ENCODE assay signal across 26 cellular contexts in the genomic region with DNA sequence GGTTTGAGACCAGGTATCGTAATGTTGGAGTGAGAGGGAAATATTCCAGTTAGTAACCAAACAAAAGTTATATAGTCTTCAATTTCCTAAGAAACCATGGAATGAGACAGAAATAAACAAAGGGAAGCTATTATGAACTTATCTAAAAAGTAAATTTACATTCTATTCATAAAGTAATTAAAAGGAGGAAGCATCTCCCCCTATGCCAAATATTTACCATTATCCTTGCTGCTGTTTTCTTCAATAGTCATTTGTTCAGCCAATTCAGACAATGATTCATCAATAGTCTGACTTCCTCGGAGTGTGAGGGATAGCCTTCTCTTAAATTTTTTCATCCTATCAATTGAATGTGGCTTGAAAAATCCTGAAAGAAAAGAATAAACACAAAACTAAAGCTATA.
"Had no signal": no experiment of that assay in that cellular context is flagged by ENCODE, and none has a peak within 500 bp of the region (broad histone marks: within the 10 kb centered on the region; RNA-seq: fewer than 3 reads in every experiment).

No MANE protein-coding gene starts in this region.

- DNase-seq: activated B cell treated with CpG ODN at 0.5 μM for 24 hours; activated CD4-positive, alpha-beta T cell treated with anti-CD3 and anti-CD28 coated beads, Interleukin-2, amount 50 U/mL, for 1 hour; activated CD8-positive, alpha-beta T cell treated with anti-CD3 and anti-CD28 coated beads for 36 hours; activated gamma-delta T cell treated with Interleukin-2 at 50 U/mL for 16 hours; activated naive CD4-positive, alpha-beta T cell treated with anti-CD3 and anti-CD28 coated beads, Interleukin-2, amount 50 U/mL, for 16 hours; activated T-cell treated with anti-CD3 and anti-CD28 coated beads, Interleukin-2, amount 50 U/mL, for 4 hours; anterior cingulate cortex; cerebellar nuclear complex; endodermal cell; esophagus squamous epithelium; foreskin melanocyte; glutamatergic neuron; left ventricle myocardium inferior; ovary; psoas muscle; stimulated activated CD4-positive, alpha-beta T cell treated with anti-CD3 and anti-CD28 coated beads, Interleukin-1b, Interleukin-23, amount 100 ng/mL, for 48 hours; stimulated activated CD4-positive, alpha-beta T cell treated with anti-CD3 and anti-CD28 coated beads, Interleukin-4, amount 100 ng/mL, for 4 hours; stimulated activated CD8-positive, alpha-beta memory T cell treated with anti-CD3 and anti-CD28 coated beads, Interleukin-4, amount 100 ng/mL, for 48 hours; stimulated activated naive CD8-positive, alpha-beta T cell treated with anti-CD3 and anti-CD28 coated beads, Interleukin-15, amount 100 ng/mL, for 72 hours; thyroid gland had no signal

- H3K9me3 Mint-ChIP-seq: activated T-helper 17 cell treated with anti-CD3 and anti-CD28 coated beads, Interleukin-2, amount 50 U/mL, for 72 hours had no signal

- H3K27ac Mint-ChIP-seq: stimulated activated naive CD8-positive, alpha-beta T cell treated with anti-CD3 and anti-CD28 coated beads, Interleukin-15, amount 100 ng/mL, for 72 hours had no signal

- H3K9me3 ChIP-seq: ovary, thyroid gland had no signal

- H3K4me3 Mint-ChIP-seq: activated B cell treated with CpG ODN at 0.5 μM for 24 hours; endodermal cell; stimulated activated memory B cell treated with anti-CD40 and anti-IgM and Interleukin-4, amounts not matched to agents 10 μg/mL and 1 μg/mL and 100 μg/mL, for 72 hours had no signal

- H3K27ac ChIP-seq: coronary artery, esophagus squamous epithelium, left ventricle myocardium inferior, ovary, psoas muscle, thyroid gland had no signal

- H3K4me3 ChIP-seq: coronary artery, esophagus squamous epithelium, left ventricle myocardium inferior, lung, ovary, psoas muscle, smooth muscle cell, thyroid gland had no signal

- FAIRE-seq: islet of Langerhans had no signal

- ATAC-seq: psoas muscle had no signal

- H3K36me3 ChIP-seq: ovary, thyroid gland had no signal

- H3K27me3 ChIP-seq: esophagus squamous epithelium, ovary, thyroid gland had no signal

- H3K27me3 Mint-ChIP-seq: activated B cell treated with CpG ODN at 0.5 μM for 24 hours; activated CD8-positive, alpha-beta T cell treated with anti-CD3 and anti-CD28 coated beads for 36 hours; activated T-helper 17 cell treated with anti-CD3 and anti-CD28 coated beads, Interleukin-2, amount 50 U/mL, for 72 hours; stimulated activated memory B cell treated with anti-CD40 and anti-IgM and Interleukin-4, amounts not matched to agents 10 μg/mL and 1 μg/mL and 100 μg/mL, for 72 hours; stimulated activated naive CD8-positive, alpha-beta T cell treated with anti-CD3 and anti-CD28 coated beads, Interleukin-15, amount 100 ng/mL, for 72 hours had no signal
